ENCODE assay signal across 14 cellular contexts in the genomic region with DNA sequence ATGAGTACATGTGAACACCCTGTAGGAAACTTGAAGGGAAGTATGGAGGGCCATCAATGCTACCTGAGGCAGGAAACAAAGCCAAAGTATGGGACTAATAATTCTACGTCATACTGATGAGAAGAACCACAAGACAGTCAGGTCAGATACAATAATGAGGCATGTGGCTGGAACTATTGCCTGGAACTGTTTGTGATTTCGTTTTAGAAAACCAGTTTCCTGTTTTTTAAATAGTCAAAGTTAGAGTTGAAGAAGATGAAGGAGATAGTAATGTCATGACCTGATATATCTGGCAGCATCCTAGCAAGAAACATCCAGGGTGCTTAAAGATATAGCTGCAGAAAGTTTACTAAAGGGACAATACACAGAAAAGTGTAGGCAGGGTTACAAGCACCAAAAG.
A peak's percentile ranks its signal among the peaks of the same experiment; 100 is the strongest.
DNase-seq lines count a peak whose midpoint lies in the region; ATAC-seq and TF ChIP-seq lines count a peak whose summit lies in the region.
"Had no signal": no experiment of that assay in that cellular context is flagged by ENCODE, and none has a peak within 500 bp of the region (broad histone marks: within the 10 kb centered on the region; RNA-seq: fewer than 3 reads in every experiment).

No MANE protein-coding gene starts in this region.

- H3K4me3 ChIP-seq in DOHH2 (ENCODE audit: low read length): no peak overlapping the region
- H3K4me3 ChIP-seq: esophagus squamous epithelium, psoas muscle, stomach had no signal

- H3K4me1 Mint-ChIP-seq in IgD-negative memory B cell (peaks cover 40 to 56% (median 51%) of the 10 kb centered on the region in 3 donors), memory B cell (peaks cover 56% of the 10 kb centered on the region)

- H3K36me3 Mint-ChIP-seq in IgD-negative memory B cell (peaks cover 3% of the 10 kb centered on the region), memory B cell (no peaks in the 10 kb centered on the region)

- TF ChIP-seq CTCF in DOHH2 (IDR thresholded peaks at IDR 0.05; ENCODE audit: low read depth, low read length, poor library complexity, severe bottlenecking): no peak

- peak overlapping the region; percentile 0; the same call in 1 of the 2 replicates for H3K4me2 ChIP-seq in DOHH2 (ENCODE audit: low read length)

- H3K9me3 Mint-ChIP-seq in IgD-negative memory B cell (no peaks in the 10 kb centered on the region), memory B cell (no peaks in the 10 kb centered on the region)

- H3K27me3 ChIP-seq in DOHH2 (ENCODE audit: control insufficient read depth, low read length): no peaks in the 10 kb centered on the region
- H3K27me3 ChIP-seq: esophagus squamous epithelium, stomach had no signal

- H3K9me2 ChIP-seq in DOHH2 (replicated peaks; ENCODE audit: control insufficient read depth, low read length): no peaks in the 10 kb centered on the region

- H3K4me3 Mint-ChIP-seq in IgD-negative memory B cell (peak overlapping the region in 2 of 4 donors; percentile 2 to 24), memory B cell (peak overlapping the region; percentile 37)

- ATAC-seq in GM21390 (IDR thresholded peaks at IDR 0.05; ENCODE audit: unreplicated experiment) (peak; percentile 38), memory B cell (ENCODE audit: low read depth) (no peak)
- ATAC-seq: psoas muscle had no signal

- H3K4me1 ChIP-seq in DOHH2 (ENCODE audit: control insufficient read depth, low read length): peaks cover 60% of the 10 kb centered on the region
- H3K4me1 ChIP-seq: esophagus squamous epithelium, psoas muscle, stomach had no signal

- H4K20me1 ChIP-seq in DOHH2 (ENCODE audit: control insufficient read depth, insufficient read depth, low read depth, low read length): no peaks in the 10 kb centered on the region

- H3F3A ChIP-seq in DOHH2 (ENCODE audit: control insufficient read depth, insufficient read depth): peaks cover 14% of the 10 kb centered on the region

- H3K27ac Mint-ChIP-seq in IgD-negative memory B cell (peak overlapping the region; percentile 19 to 83 (median 65)), memory B cell (peak overlapping the region; percentile 99)

- no peak for DNase-seq in memory B cell (ENCODE audit: low spot score in 2 of 2)
- DNase-seq in cortex of kidney (lab: John Stamatoyannopoulos, UW): no peak
- DNase-seq in dedifferentiated amniotic fluid mesenchymal stem cell (ENCODE audit: extremely low spot score): no peak
- no peak for DNase-seq in mucosa of gallbladder (ENCODE audit: low spot score)
- no peak for DNase-seq in superior temporal gyrus (ENCODE audit: extremely low spot score)
- DNase-seq: esophagus squamous epithelium; NCI-H526; psoas muscle; RPMI8226; stimulated activated CD4-positive, alpha-beta T cell treated with anti-CD3 and anti-CD28 coated beads, Interleukin-2, amount 100 ng/mL, for 24 hours; stomach had no signal

- H3K27me3 Mint-ChIP-seq in IgD-negative memory B cell (peaks cover 9% of the 10 kb centered on the region), memory B cell (no peaks in the 10 kb centered on the region)

- no peak overlapping the region for H3K27ac ChIP-seq in DOHH2 (ENCODE audit: low read depth, low read length)
- H3K27ac ChIP-seq: esophagus squamous epithelium, psoas muscle, stomach had no signal

- H3K79me2 ChIP-seq in DOHH2 (ENCODE audit: control insufficient read depth, low read length): no peaks in the 10 kb centered on the region

- peaks cover 10% of the 10 kb centered on the region for H3K36me3 ChIP-seq in DOHH2 (ENCODE audit: control insufficient read depth, low read length)
- H3K36me3 ChIP-seq: esophagus squamous epithelium, stomach had no signal

- peaks cover 3% of the 10 kb centered on the region; the same call in 1 of the 2 replicates for H3K9me3 ChIP-seq in DOHH2 (ENCODE audit: control insufficient read depth, insufficient read depth, low read length)
- H3K9me3 ChIP-seq: esophagus squamous epithelium, psoas muscle, stomach had no signal
